19 cellular contexts compared by ENCODE assay signal in genomic region chr7:23547662-23548061, GRCh38.
"Had no signal": no experiment of that assay in that cellular context is flagged by ENCODE, and none has a peak within 500 bp of the region (broad histone marks: within the 10 kb centered on the region; RNA-seq: fewer than 3 reads in every experiment).

No MANE protein-coding gene starts in this region.

- H3K27me3 ChIP-seq: neural progenitor cell, ovary, right lobe of liver, sigmoid colon, stomach, thyroid gland, tibial nerve, upper lobe of left lung, vagina had no signal

- H3K36me3 ChIP-seq: neural progenitor cell, ovary, right lobe of liver, sigmoid colon, stomach, thoracic aorta, thyroid gland, tibial nerve, upper lobe of left lung, vagina had no signal

- H3K36me3 Mint-ChIP-seq: neural progenitor cell; stimulated activated effector memory CD8-positive, alpha-beta T cell treated with anti-CD3 and anti-CD28 coated beads, Interleukin-12 subunit alpha, Interleukin-12 subunit beta, amount 100 ng/mL, for 72 hours; stimulated activated naive B cell treated with anti-CD40 and anti-IgM and Interleukin-4, amounts not matched to agents 10 μg/mL and 1 μg/mL and 100 μg/mL, for 72 hours had no signal

- H3K27ac Mint-ChIP-seq: nephron; neural progenitor cell; progenitor cell of endocrine pancreas; stimulated activated effector memory CD8-positive, alpha-beta T cell treated with anti-CD3 and anti-CD28 coated beads, Interleukin-12 subunit alpha, Interleukin-12 subunit beta, amount 100 ng/mL, for 72 hours; stimulated activated naive B cell treated with anti-CD40 and anti-IgM and Interleukin-4, amounts not matched to agents 10 μg/mL and 1 μg/mL and 100 μg/mL, for 72 hours; stimulated activated naive CD8-positive, alpha-beta T cell treated with anti-CD3 and anti-CD28 coated beads, Interleukin-15, Interleukin-2, amounts not matched to agents 100 ng/mL and 50 ng/mL, for 24 hours had no signal

- H2AFZ ChIP-seq: neural progenitor cell, parathyroid adenoma had no signal

- H3K4me3 ChIP-seq: neural progenitor cell, ovary, psoas muscle, right lobe of liver, sigmoid colon, stomach, thoracic aorta, thyroid gland, tibial nerve, upper lobe of left lung, vagina had no signal

- H3K4me3 Mint-ChIP-seq: nephron; neural progenitor cell; stimulated activated effector memory CD8-positive, alpha-beta T cell treated with anti-CD3 and anti-CD28 coated beads, Interleukin-12 subunit alpha, Interleukin-12 subunit beta, amount 100 ng/mL, for 72 hours; stimulated activated naive CD8-positive, alpha-beta T cell treated with anti-CD3 and anti-CD28 coated beads, Interleukin-15, Interleukin-2, amounts not matched to agents 100 ng/mL and 50 ng/mL, for 24 hours had no signal

- H3K9me3 Mint-ChIP-seq: nephron; neural progenitor cell; stimulated activated effector memory CD8-positive, alpha-beta T cell treated with anti-CD3 and anti-CD28 coated beads, Interleukin-12 subunit alpha, Interleukin-12 subunit beta, amount 100 ng/mL, for 72 hours; stimulated activated naive B cell treated with anti-CD40 and anti-IgM and Interleukin-4, amounts not matched to agents 10 μg/mL and 1 μg/mL and 100 μg/mL, for 72 hours; stimulated activated naive CD8-positive, alpha-beta T cell treated with anti-CD3 and anti-CD28 coated beads, Interleukin-15, Interleukin-2, amounts not matched to agents 100 ng/mL and 50 ng/mL, for 24 hours had no signal

- H3K4me2 ChIP-seq: neural progenitor cell had no signal

- FAIRE-seq: small intestine, urothelium cell line had no signal

- H3K27ac ChIP-seq: neural progenitor cell, ovary, parathyroid adenoma, psoas muscle, right lobe of liver, sigmoid colon, stomach, thoracic aorta, thyroid gland, tibial nerve, upper lobe of left lung, vagina had no signal

- H3K9me3 ChIP-seq: ovary, psoas muscle, right lobe of liver, sigmoid colon, stomach, thoracic aorta, thyroid gland, tibial nerve, upper lobe of left lung, vagina had no signal

- H3K27me3 Mint-ChIP-seq: progenitor cell of endocrine pancreas; stimulated activated naive B cell treated with anti-CD40 and anti-IgM and Interleukin-4, amounts not matched to agents 10 μg/mL and 1 μg/mL and 100 μg/mL, for 72 hours; stimulated activated naive CD8-positive, alpha-beta T cell treated with anti-CD3 and anti-CD28 coated beads, Interleukin-15, Interleukin-2, amounts not matched to agents 100 ng/mL and 50 ng/mL, for 24 hours had no signal

- H3K9ac ChIP-seq: neural progenitor cell, parathyroid adenoma had no signal

- H3K4me1 ChIP-seq: neural progenitor cell, parathyroid adenoma, psoas muscle, right lobe of liver, sigmoid colon, thyroid gland, vagina had no signal

- H3K79me2 ChIP-seq: parathyroid adenoma had no signal

- H3K4me1 Mint-ChIP-seq: nephron; stimulated activated effector memory CD8-positive, alpha-beta T cell treated with anti-CD3 and anti-CD28 coated beads, Interleukin-12 subunit alpha, Interleukin-12 subunit beta, amount 100 ng/mL, for 72 hours had no signal
